22 cellular contexts compared by ENCODE assay signal in the genomic region with DNA sequence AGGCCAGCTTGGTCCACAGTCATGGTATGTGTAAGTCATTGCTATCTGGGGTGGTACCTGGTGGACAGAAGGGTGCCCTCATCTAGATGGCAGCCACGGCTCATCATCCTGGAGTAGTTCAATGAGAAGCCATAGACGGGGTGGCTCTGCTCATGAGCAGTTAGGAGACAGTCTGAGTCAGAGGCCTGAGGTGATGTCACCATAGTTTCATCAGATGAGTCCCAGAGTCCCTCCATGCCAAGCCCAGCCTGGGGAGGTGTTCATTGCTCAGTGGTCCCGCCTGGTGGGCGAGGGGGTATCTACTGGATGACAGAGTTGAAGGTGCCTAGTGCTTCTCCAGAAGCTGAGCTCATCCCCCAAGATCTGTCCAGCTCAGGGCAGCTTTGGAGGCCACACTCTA. TPM values are rescaled to one million over a fixed set of nuclear protein-coding genes. Genes with fewer than 3 reads are reported as not detected.
DNase-seq lines count a peak whose midpoint lies in the region; ATAC-seq, FAIRE-seq and TF ChIP-seq lines count a peak whose summit lies in the region.
"Had no signal": no experiment of that assay in that cellular context is flagged by ENCODE, and none has a peak within 500 bp of the region (broad histone marks: within the 10 kb centered on the region; RNA-seq: fewer than 3 reads in every experiment).

No MANE protein-coding gene starts in this region.

- H3K4me3 Mint-ChIP-seq in stimulated activated naive B cell treated with anti-CD40 and anti-IgM and Interleukin-4, amounts not matched to agents 10 μg/mL and 1 μg/mL and 100 μg/mL, for 72 hours, result no peak overlapping the region
- H3K4me3 Mint-ChIP-seq: B cell; effector memory CD8-positive, alpha-beta T cell had no signal

- CTCF ChIA-PET in A549 (lab: Yijun Ruan, JAX), result no interaction called here

- DNase-seq in A549 (ENCODE audit: low read depth in 1 of 2, low spot score in 1 of 2), result peak in 1 of 2 experiments; percentile 13
- DNase-seq in EH (ENCODE audit: low read depth), result peak; percentile 34
- DNase-seq in RCC 7860 (ENCODE audit: low spot score), result peak; percentile 11
- peak; percentile 1 to 52 for DNase-seq in erythroblast (lab: John Stamatoyannopoulos, UW)
- no peak for DNase-seq in SIG-M5 (lab: John Stamatoyannopoulos, UW)
- no peak for DNase-seq in RPMI8226
- DNase-seq in stimulated activated naive B cell treated with anti-CD40 and anti-IgM and Interleukin-4, amounts not matched to agents 10 μg/mL and 1 μg/mL and 100 μg/mL, for 72 hours, result no peak
- DNase-seq: anterior cingulate cortex; Caco-2; effector memory CD8-positive, alpha-beta T cell; KBM-7; NCI-H1417 treated with DMSO at 0.1 percent for 48 hours; NCI-H2171; NCI-H774; PC-9; right cardiac atrium had no signal

- no peak for TF ChIP-seq EP300 in A549 (IDR thresholded peaks at IDR 0.05)

- FAIRE-seq in A549 (lab: Jason Lieb, UNC) (no peak), RCC 7860 (lab: Jason Lieb, UNC) (no peak)
- FAIRE-seq: islet of Langerhans had no signal

- H3K9me3 Mint-ChIP-seq in stimulated activated naive B cell treated with anti-CD40 and anti-IgM and Interleukin-4, amounts not matched to agents 10 μg/mL and 1 μg/mL and 100 μg/mL, for 72 hours, result no peaks in the 10 kb centered on the region
- H3K9me3 Mint-ChIP-seq: effector memory CD8-positive, alpha-beta T cell had no signal

- POLR2A ChIA-PET in A549 (lab: Yijun Ruan, JAX), result no interaction called here

- no peak for TF ChIP-seq RAD21 in A549 (conservative IDR thresholded peaks at IDR 0.05 in 1 of 2, IDR thresholded peaks at IDR 0.05 in 1 of 2)

- no peak overlapping the region for H3K27ac ChIP-seq in A549
- H3K27ac ChIP-seq: hepatocyte, PC-9, suprapubic skin had no signal

- no peak overlapping the region for H3K4me3 ChIP-seq in A549
- H3K4me3 ChIP-seq: hepatocyte, lung, PC-9, suprapubic skin had no signal

- H3K36me3 Mint-ChIP-seq in stimulated activated naive B cell treated with anti-CD40 and anti-IgM and Interleukin-4, amounts not matched to agents 10 μg/mL and 1 μg/mL and 100 μg/mL, for 72 hours, result peaks cover 4 to 23% of the 10 kb centered on the region in 2 donors

- H3K9me3 ChIP-seq in A549, result no peaks in the 10 kb centered on the region
- H3K9me3 ChIP-seq: Caco-2, suprapubic skin had no signal

- no peak for TF ChIP-seq CTCF in A549 (IDR thresholded peaks at IDR 0.05)

- TF ChIP-seq POLR2A in A549 (IDR thresholded peaks at IDR 0.05; ENCODE audit: low read length) (no peak), erythroblast (IDR thresholded peaks at IDR 0.05; ENCODE audit: low read length) (no peak)

- no peaks in the 10 kb centered on the region for H3K4me1 Mint-ChIP-seq in stimulated activated naive B cell treated with anti-CD40 and anti-IgM and Interleukin-4, amounts not matched to agents 10 μg/mL and 1 μg/mL and 100 μg/mL, for 72 hours
- H3K4me1 Mint-ChIP-seq: B cell had no signal

- WGBS in A549 (ENCODE audit: missing lambda C conversion rate), result 42% methylated on average over 2 of the region's 4 CpGs

- no peak overlapping the region for H3K27ac Mint-ChIP-seq in stimulated activated naive B cell treated with anti-CD40 and anti-IgM and Interleukin-4, amounts not matched to agents 10 μg/mL and 1 μg/mL and 100 μg/mL, for 72 hours
- H3K27ac Mint-ChIP-seq: B cell had no signal

- ATAC-seq in A549, result peak; percentile 43 to 50; a peak in 5 of 6 replicates
- ATAC-seq in stimulated activated naive B cell treated with anti-CD40 and anti-IgM and Interleukin-4, amounts not matched to agents 10 μg/mL and 1 μg/mL and 100 μg/mL, for 72 hours (replicated peaks), result no peak
- ATAC-seq: effector memory CD8-positive, alpha-beta T cell; SK-N-SH treated with all-trans-retinoic acid at 6 μM for 48 hours had no signal

- no peak overlapping the region for H3K4me2 ChIP-seq in A549
- H3K4me2 ChIP-seq: hepatocyte, PC-9 had no signal

- H3K27me3 Mint-ChIP-seq in stimulated activated naive B cell treated with anti-CD40 and anti-IgM and Interleukin-4, amounts not matched to agents 10 μg/mL and 1 μg/mL and 100 μg/mL, for 72 hours, result peaks cover 0 to 6% of the 10 kb centered on the region in 2 donors
- H3K27me3 Mint-ChIP-seq: B cell; effector memory CD8-positive, alpha-beta T cell had no signal

- 0 out of 3 replicates have a peak, but pooled peaks cover 4% of the 10 kb centered on the region for H3K4me1 ChIP-seq in A549
- H3K4me1 ChIP-seq: Caco-2, suprapubic skin had no signal

TF ChIP-seq in A549, 52 proteins besides CTCF, POLR2A, EP300 and RAD21:
- TF ChIP-seq RARB (CRISPR knock-in tag; IDR thresholded peaks at IDR 0.05), result no peak
- TF ChIP-seq, protein P1, sequence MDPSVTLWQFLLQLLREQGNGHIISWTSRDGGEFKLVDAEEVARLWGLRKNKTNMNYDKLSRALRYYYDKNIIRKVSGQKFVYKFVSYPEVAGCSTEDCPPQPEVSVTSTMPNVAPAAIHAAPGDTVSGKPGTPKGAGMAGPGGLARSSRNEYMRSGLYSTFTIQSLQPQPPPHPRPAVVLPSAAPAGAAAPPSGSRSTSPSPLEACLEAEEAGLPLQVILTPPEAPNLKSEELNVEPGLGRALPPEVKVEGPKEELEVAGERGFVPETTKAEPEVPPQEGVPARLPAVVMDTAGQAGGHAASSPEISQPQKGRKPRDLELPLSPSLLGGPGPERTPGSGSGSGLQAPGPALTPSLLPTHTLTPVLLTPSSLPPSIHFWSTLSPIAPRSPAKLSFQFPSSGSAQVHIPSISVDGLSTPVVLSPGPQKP (IDR thresholded peaks at IDR 0.05; ENCODE audit: low read depth, low read length), result no peak
- no peak for TF ChIP-seq MYC (IDR thresholded peaks at IDR 0.05; ENCODE audit: borderline replicate concordance, low read length)
- TF ChIP-seq SMC3 (IDR thresholded peaks at IDR 0.05), result no peak
- no peak for TF ChIP-seq KDM1A (IDR thresholded peaks at IDR 0.05; ENCODE audit: low read depth)
- TF ChIP-seq NR3C1 (IDR thresholded peaks at IDR 0.05), result no peak
- TF ChIP-seq, protein P2, sequence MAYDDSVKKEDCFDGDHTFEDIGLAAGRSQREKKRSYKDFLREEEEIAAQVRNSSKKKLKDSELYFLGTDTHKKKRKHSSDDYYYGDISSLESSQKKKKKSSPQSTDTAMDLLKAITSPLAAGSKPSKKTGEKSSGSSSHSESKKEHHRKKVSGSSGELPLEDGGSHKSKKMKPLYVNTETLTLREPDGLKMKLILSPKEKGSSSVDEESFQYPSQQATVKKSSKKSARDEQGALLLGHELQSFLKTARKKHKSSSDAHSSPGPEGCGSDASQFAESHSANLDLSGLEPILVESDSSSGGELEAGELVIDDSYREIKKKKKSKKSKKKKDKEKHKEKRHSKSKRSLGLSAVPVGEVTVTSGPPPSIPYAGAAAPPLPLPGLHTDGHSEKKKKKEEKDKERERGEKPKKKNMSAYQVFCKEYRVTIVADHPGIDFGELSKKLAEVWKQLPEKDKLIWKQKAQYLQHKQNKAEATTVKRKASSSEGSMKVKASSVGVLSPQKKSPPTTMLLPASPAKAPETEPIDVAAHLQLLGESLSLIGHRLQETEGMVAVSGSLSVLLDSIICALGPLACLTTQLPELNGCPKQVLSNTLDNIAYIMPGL (CRISPR knock-in tag; IDR thresholded peaks at IDR 0.05; ENCODE audit: borderline replicate concordance), result no peak
- TF ChIP-seq RFX5 (IDR thresholded peaks at IDR 0.05), result no peak
- TF ChIP-seq, protein P3, sequence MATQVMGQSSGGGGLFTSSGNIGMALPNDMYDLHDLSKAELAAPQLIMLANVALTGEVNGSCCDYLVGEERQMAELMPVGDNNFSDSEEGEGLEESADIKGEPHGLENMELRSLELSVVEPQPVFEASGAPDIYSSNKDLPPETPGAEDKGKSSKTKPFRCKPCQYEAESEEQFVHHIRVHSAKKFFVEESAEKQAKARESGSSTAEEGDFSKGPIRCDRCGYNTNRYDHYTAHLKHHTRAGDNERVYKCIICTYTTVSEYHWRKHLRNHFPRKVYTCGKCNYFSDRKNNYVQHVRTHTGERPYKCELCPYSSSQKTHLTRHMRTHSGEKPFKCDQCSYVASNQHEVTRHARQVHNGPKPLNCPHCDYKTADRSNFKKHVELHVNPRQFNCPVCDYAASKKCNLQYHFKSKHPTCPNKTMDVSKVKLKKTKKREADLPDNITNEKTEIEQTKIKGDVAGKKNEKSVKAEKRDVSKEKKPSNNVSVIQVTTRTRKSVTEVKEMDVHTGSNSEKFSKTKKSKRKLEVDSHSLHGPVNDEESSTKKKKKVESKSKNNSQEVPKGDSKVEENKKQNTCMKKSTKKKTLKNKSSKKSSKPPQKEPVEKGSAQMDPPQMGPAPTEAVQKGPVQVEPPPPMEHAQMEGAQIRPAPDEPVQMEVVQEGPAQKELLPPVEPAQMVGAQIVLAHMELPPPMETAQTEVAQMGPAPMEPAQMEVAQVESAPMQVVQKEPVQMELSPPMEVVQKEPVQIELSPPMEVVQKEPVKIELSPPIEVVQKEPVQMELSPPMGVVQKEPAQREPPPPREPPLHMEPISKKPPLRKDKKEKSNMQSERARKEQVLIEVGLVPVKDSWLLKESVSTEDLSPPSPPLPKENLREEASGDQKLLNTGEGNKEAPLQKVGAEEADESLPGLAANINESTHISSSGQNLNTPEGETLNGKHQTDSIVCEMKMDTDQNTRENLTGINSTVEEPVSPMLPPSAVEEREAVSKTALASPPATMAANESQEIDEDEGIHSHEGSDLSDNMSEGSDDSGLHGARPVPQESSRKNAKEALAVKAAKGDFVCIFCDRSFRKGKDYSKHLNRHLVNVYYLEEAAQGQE (IDR thresholded peaks at IDR 0.05), result no peak
- no peak for TF ChIP-seq ZFP36 (IDR thresholded peaks at IDR 0.05; ENCODE audit: borderline replicate concordance, partially characterized antibody)
- TF ChIP-seq PHF8 (IDR thresholded peaks at IDR 0.05; ENCODE audit: borderline replicate concordance, low read depth), result no peak
- no peak for TF ChIP-seq RNF2 (IDR thresholded peaks at IDR 0.05; ENCODE audit: borderline replicate concordance, low read depth)
- TF ChIP-seq HDAC2 (IDR thresholded peaks at IDR 0.05), result no peak

RNA-seq across cellular contexts. Expression of a gene that starts 49.8 kb away (rescaled TPM):
- 11.2 and 12.8 TPM in 2 replicates for polyA plus RNA-seq in A549 (2011; rRNA removed)
- 1.9 and 2.3 TPM in 2 replicates for polyA plus RNA-seq in A549 (2012; cell fraction: cytosol; rRNA removed)
- polyA plus RNA-seq in A549 (2012; cell fraction: nucleus; rRNA removed), result 1.4 and 1.8 TPM in 2 replicates
- 3.0 to 3.2 TPM (median 3.1 TPM) in 3 replicates for polyA plus RNA-seq in A549 (2017; fragmentation: RNase III; extraction: RNeasy Plus Mini Kit Qiagen cat#74134 plus additional on column Dnase treatment)
- polyA minus RNA-seq in A549 (2011; rRNA and poly(A)+ RNA removed), result 7.1 and 7.8 TPM in 2 replicates

Comparison
In these comparisons a context has a peak if more than half of its experiments do, and no peak if none do; other contexts are left out.
1. ATAC-seq: peak in A549 (2 of 2); none in stimulated activated naive B cell treated with anti-CD40 and anti-IgM and Interleukin-4, amounts not matched to agents 10 μg/mL and 1 μg/mL and 100 μg/mL, for 72 hours (0 of 2).
2. DNase-seq: peak in EH (single experiment), RCC 7860 (single experiment) and erythroblast (2 of 2); none in SIG-M5 (single experiment), RPMI8226 (single experiment) and stimulated activated naive B cell treated with anti-CD40 and anti-IgM and Interleukin-4, amounts not matched to agents 10 μg/mL and 1 μg/mL and 100 μg/mL, for 72 hours (single experiment).